ENCODE assay signal across 16 cellular contexts in genomic region chr5:334903-335739, GRCh38. TPM values are rescaled to one million over a fixed set of nuclear protein-coding genes. Genes with fewer than 3 reads are reported as not detected.
DNase-seq lines count a peak whose midpoint lies in the region; ATAC-seq and TF ChIP-seq lines count a peak whose summit lies in the region.
"Had no signal": no experiment of that assay in that cellular context is flagged by ENCODE, and none has a peak within 500 bp of the region (broad histone marks: within the 10 kb centered on the region; RNA-seq: fewer than 3 reads in every experiment).

No MANE protein-coding gene starts in this region.

- H3K36me3 Mint-ChIP-seq in activated T-helper 17 cell treated with anti-CD3 and anti-CD28 coated beads, Interleukin-2, amount 50 U/mL, for 72 hours (ENCODE audit: low read depth) = peaks cover 6% of the 10 kb centered on the region
- no peaks in the 10 kb centered on the region for H3K36me3 Mint-ChIP-seq in endothelial cell (ENCODE audit: low read depth, unreplicated experiment)

- ATAC-seq in stimulated activated naive CD8-positive, alpha-beta T cell treated with anti-CD3 and anti-CD28 coated beads, Interleukin-15, amount 100 ng/mL, for 72 hours = peak; percentile 42
- no peak for ATAC-seq in stimulated activated naive CD8-positive, alpha-beta T cell treated with anti-CD3 and anti-CD28 coated beads, Interleukin-15, Interleukin-2, amounts not matched to agents 100 U/mL and 50 U/mL, for 24 hours
- ATAC-seq in activated T-helper 17 cell treated with anti-CD3 and anti-CD28 coated beads, Interleukin-2, amount 50 U/mL, for 72 hours (replicated peaks) = no peak
- ATAC-seq in GM18870 (IDR thresholded peaks at IDR 0.05; ENCODE audit: unreplicated experiment) = no peak
- ATAC-seq: HCT116, mucosa of descending colon had no signal

- H3K4me1 Mint-ChIP-seq in stimulated activated naive CD8-positive, alpha-beta T cell treated with anti-CD3 and anti-CD28 coated beads, Interleukin-15, amount 100 ng/mL, for 72 hours = peaks cover 68% of the 10 kb centered on the region
- H3K4me1 Mint-ChIP-seq in activated T-helper 17 cell treated with anti-CD3 and anti-CD28 coated beads, Interleukin-2, amount 50 U/mL, for 72 hours = peaks cover 30% of the 10 kb centered on the region
- H3K4me1 Mint-ChIP-seq in endothelial cell (ENCODE audit: unreplicated experiment) = peaks cover 39% of the 10 kb centered on the region

- no peaks in the 10 kb centered on the region for H3K27me3 Mint-ChIP-seq in stimulated activated naive CD8-positive, alpha-beta T cell treated with anti-CD3 and anti-CD28 coated beads, Interleukin-15, amount 100 ng/mL, for 72 hours
- no peaks in the 10 kb centered on the region for H3K27me3 Mint-ChIP-seq in activated T-helper 17 cell treated with anti-CD3 and anti-CD28 coated beads, Interleukin-2, amount 50 U/mL, for 72 hours
- H3K27me3 Mint-ChIP-seq in endothelial cell (ENCODE audit: unreplicated experiment) = peaks cover 3% of the 10 kb centered on the region

- no peaks in the 10 kb centered on the region for H3K9me3 Mint-ChIP-seq in stimulated activated naive CD8-positive, alpha-beta T cell treated with anti-CD3 and anti-CD28 coated beads, Interleukin-15, amount 100 ng/mL, for 72 hours
- H3K9me3 Mint-ChIP-seq in activated T-helper 17 cell treated with anti-CD3 and anti-CD28 coated beads, Interleukin-2, amount 50 U/mL, for 72 hours = no peaks in the 10 kb centered on the region
- no peaks in the 10 kb centered on the region for H3K9me3 Mint-ChIP-seq in endothelial cell (ENCODE audit: unreplicated experiment)

- peak overlapping the region in 1 of 2 donors; percentile 1 for H3K27ac Mint-ChIP-seq in stimulated activated naive CD8-positive, alpha-beta T cell treated with anti-CD3 and anti-CD28 coated beads, Interleukin-15, amount 100 ng/mL, for 72 hours
- H3K27ac Mint-ChIP-seq in activated T-helper 17 cell treated with anti-CD3 and anti-CD28 coated beads, Interleukin-2, amount 50 U/mL, for 72 hours = peak overlapping the region; percentile 93
- no peak overlapping the region for H3K27ac Mint-ChIP-seq in endothelial cell (ENCODE audit: unreplicated experiment)

- no peak for DNase-seq in stimulated activated naive CD8-positive, alpha-beta T cell treated with anti-CD3 and anti-CD28 coated beads, Interleukin-15, amount 100 ng/mL, for 72 hours
- DNase-seq in stimulated activated naive CD8-positive, alpha-beta T cell treated with anti-CD3 and anti-CD28 coated beads, Interleukin-15, Interleukin-2, amounts not matched to agents 100 U/mL and 50 U/mL, for 24 hours = no peak
- DNase-seq in NCI-H1092 (lab: John Stamatoyannopoulos, UW) (peak; percentile 36), DMS79 treated with DMSO at 0.1 percent for 48 hours (lab: John Stamatoyannopoulos, UW) (no peak), endothelial cell (ENCODE audit: low spot score) (no peak)
- DNase-seq: activated gamma-delta T cell; brain microvascular endothelial cell; C1 segment of cervical spinal cord; mucosa of descending colon; NCI-H187; NCI-H748 treated with DMSO at 0.1 percent for 48 hours; small intestine; stimulated activated naive CD4-positive, alpha-beta T cell treated with Interleukin-2 at 50 U/mL for 16 hours had no signal

- no peak for TF ChIP-seq CTCF in endothelial cell (IDR thresholded peaks at IDR 0.05; ENCODE audit: unreplicated experiment)

- H3K4me3 Mint-ChIP-seq in stimulated activated naive CD8-positive, alpha-beta T cell treated with anti-CD3 and anti-CD28 coated beads, Interleukin-15, amount 100 ng/mL, for 72 hours = peak overlapping the region; percentile 37 to 74
- H3K4me3 Mint-ChIP-seq in activated T-helper 17 cell treated with anti-CD3 and anti-CD28 coated beads, Interleukin-2, amount 50 U/mL, for 72 hours = peak overlapping the region; percentile 78
- no peak overlapping the region for H3K4me3 Mint-ChIP-seq in endothelial cell (ENCODE audit: unreplicated experiment)

RNA-seq across cellular contexts. Expression of gene AHRR, which starts 13.6 kb away (rescaled TPM):
- total RNA-seq in activated T-helper 17 cell treated with anti-CD3 and anti-CD28 coated beads, Interleukin-2, amount 50 U/mL, for 72 hours = 10 to 100 TPM; 49.5 to 78.1 TPM
- 8.7 TPM for total RNA-seq in endothelial cell (ENCODE audit: unreplicated experiment)
